35 cellular contexts compared by ENCODE assay signal in genomic region chr18:28922936-28923335, GRCh38.
"Had no signal": no experiment of that assay in that cellular context is flagged by ENCODE, and none has a peak within 500 bp of the region (broad histone marks: within the 10 kb centered on the region; RNA-seq: fewer than 3 reads in every experiment).

No MANE protein-coding gene starts in this region.

- H3K9me3 ChIP-seq: MG63 had no signal

- H3K27me3 ChIP-seq: MG63 had no signal

- H3K36me3 ChIP-seq: MG63 had no signal

- H3K4me3 ChIP-seq: MG63 had no signal

- DNase-seq: MG63, MM.1S, MV-4-11, NCI-H1048, NCI-H1092, NCI-H1092 treated with DMSO at 0.1 percent for 48 hours, NCI-H1105, NCI-H1105 treated with DMSO at 0.1 percent for 48 hours, NCI-H1417, NCI-H1417 treated with DMSO at 0.1 percent for 48 hours, NCI-H1436, NCI-H1436 treated with DMSO at 0.1 percent for 48 hours, NCI-H146, NCI-H1694, NCI-H1694 treated with DMSO at 0.1 percent for 48 hours, NCI-H187, NCI-H187 treated with DMSO at 0.1 percent for 48 hours, NCI-H1930, NCI-H2029, NCI-H2029 treated with DMSO at 0.1 percent for 48 hours, NCI-H2081, NCI-H2081 treated with DMSO at 0.1 percent for 48 hours, NCI-H2107, NCI-H2171, NCI-H2171 treated with DMSO at 0.1 percent for 48 hours, NCI-H2227 treated with DMSO at 0.1 percent for 48 hours, NCI-H226, NCI-H345, NCI-H446, NCI-H446 treated with DMSO at 0.1 percent for 48 hours, NCI-H510A, NCI-H510A treated with DMSO at 0.1 percent for 48 hours, NCI-H524, NCI-H524 treated with DMSO at 0.1 percent for 48 hours, NCI-H526 had no signal
